Comparison of ENCODE assay signal across 8 cellular contexts in the genomic region with DNA sequence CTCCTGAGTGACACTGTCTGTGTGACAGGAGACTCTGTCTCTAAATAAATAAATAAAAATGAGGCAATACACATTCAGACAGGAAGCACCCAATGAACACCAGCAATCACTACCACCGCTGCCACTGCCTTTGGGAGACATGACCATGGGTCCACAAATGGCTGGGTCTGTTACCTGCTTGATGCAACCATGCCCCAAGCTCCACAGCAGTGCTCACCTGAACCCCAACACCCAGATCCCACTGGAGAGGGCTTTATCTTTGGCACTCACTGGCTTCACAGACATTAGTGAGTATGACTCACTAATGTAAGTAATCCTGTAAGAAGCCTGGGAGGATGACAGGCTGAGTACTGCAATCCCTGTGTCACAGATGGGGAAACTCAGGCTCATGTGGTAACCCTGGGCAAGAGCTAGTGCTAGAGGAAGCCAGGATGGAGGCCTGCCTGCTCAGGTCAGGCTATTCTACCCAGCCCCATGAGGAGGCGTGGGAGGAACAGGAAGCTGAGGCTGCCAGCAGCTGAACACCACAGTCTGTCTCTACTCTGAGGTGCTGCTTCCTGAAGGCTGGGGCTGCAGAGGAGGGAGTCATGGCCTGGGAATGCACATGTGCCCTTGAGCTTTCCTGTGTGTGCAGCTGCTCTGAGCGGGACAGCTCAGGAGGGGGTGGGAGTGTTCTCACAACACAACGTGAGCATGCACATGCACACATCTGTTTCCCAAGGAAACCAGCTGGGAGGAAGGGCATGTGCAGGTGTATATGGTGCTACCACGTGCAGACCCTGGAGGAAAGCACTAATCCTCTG. TPM values are rescaled to one million over a fixed set of nuclear protein-coding genes. Genes with fewer than 3 reads are reported as not detected.
A peak's percentile ranks its signal among the peaks of the same experiment; 100 is the strongest.
DNase-seq lines count a peak whose midpoint lies in the region; ATAC-seq and TF ChIP-seq lines count a peak whose summit lies in the region.

No MANE protein-coding gene starts in this region.

- no peaks in the 10 kb centered on the region for H3K9me3 ChIP-seq in AG04450 (ENCODE audit: control insufficient read depth, insufficient read depth, low read length)
- H3K9me3 ChIP-seq in SJCRH30 (replicated peaks), result no peaks in the 10 kb centered on the region
- no peaks in the 10 kb centered on the region for H3K9me3 ChIP-seq in psoas muscle

- intact Hi-C loops in activated naive CD4-positive, alpha-beta T cell treated with anti-CD3 and anti-CD28 coated beads for 36 hours (cut with micrococcal nuclease), result loop anchor here (1.0 to 2.0 kb wide), 4 partner anchors 25 to 173 kb away; a partner anchor contains a TSS
- intact Hi-C loops in psoas muscle (cut with DNase I), result no loop called here

- H3K4me3 ChIP-seq in AG04450 (ENCODE audit: low read depth, low read length) (no peak overlapping the region), SJCRH30 (no peak overlapping the region), psoas muscle (no peak overlapping the region), urinary bladder (ENCODE audit: low read depth, low read length) (no peak overlapping the region)

- peak overlapping the region; percentile 71 for H3K27ac Mint-ChIP-seq in activated naive CD4-positive, alpha-beta T cell treated with anti-CD3 and anti-CD28 coated beads for 36 hours

- H3K4me1 ChIP-seq in SJCRH30 (peaks cover 11% of the 10 kb centered on the region), psoas muscle (peaks cover 23% of the 10 kb centered on the region), urinary bladder (ENCODE audit: insufficient read depth) (peaks cover 3% of the 10 kb centered on the region)

- peaks cover 13% of the 10 kb centered on the region for H3K36me3 Mint-ChIP-seq in activated naive CD4-positive, alpha-beta T cell treated with anti-CD3 and anti-CD28 coated beads for 36 hours (ENCODE audit: low read depth)

- H3K27me3 Mint-ChIP-seq in activated naive CD4-positive, alpha-beta T cell treated with anti-CD3 and anti-CD28 coated beads for 36 hours (ENCODE audit: low read depth), result no peaks in the 10 kb centered on the region

- TF ChIP-seq CTCF in AG04450 (IDR thresholded peaks at IDR 0.05; ENCODE audit: low read depth, low read length) (peak; percentile 38), psoas muscle (IDR thresholded peaks at IDR 0.05) (peak; percentile 22)

- WGBS in psoas muscle, 3 donors, result 34 to 56% (median 47%) methylated on average over 5 of the region's 5 CpGs
- 47% methylated on average over 5 of the region's 5 CpGs for whole genome bisulfite sequencing in urinary bladder

- POLR2A ChIA-PET in AG04450 (lab: Yijun Ruan, JAX), result interaction anchor here (0.6 to 2.9 kb wide), 8 partner anchors 11 to 254 kb away, joined by 3 to 80 read pairs (median 6); a partner anchor contains a TSS

- peak overlapping the region; percentile 90 for H3K27ac ChIP-seq in AG04450 (ENCODE audit: low read depth, low read length)
- H3K27ac ChIP-seq in SJCRH30, result peak overlapping the region; percentile 52
- peak overlapping the region; percentile 73 for H3K27ac ChIP-seq in psoas muscle
- H3K27ac ChIP-seq in urinary bladder (ENCODE audit: low read depth), result peak overlapping the region; percentile 51

- no peak overlapping the region for H3K4me3 Mint-ChIP-seq in activated naive CD4-positive, alpha-beta T cell treated with anti-CD3 and anti-CD28 coated beads for 36 hours

- H3K27me3 ChIP-seq in AG04450 (ENCODE audit: control insufficient read depth, insufficient read depth, low read length), result no peaks in the 10 kb centered on the region
- H3K27me3 ChIP-seq in SJCRH30, result no peaks in the 10 kb centered on the region
- no peaks in the 10 kb centered on the region for H3K27me3 ChIP-seq in psoas muscle (ENCODE audit: insufficient read depth in 3 of 3, low read length in 2 of 3)

- CTCF ChIA-PET in AG04450 (lab: Charles Lee), result interaction anchor here (0.7 to 2.0 kb wide), 9 partner anchors 10 to 1504 kb away, joined by 3 to 9 read pairs (median 5); a partner anchor contains a TSS
- CTCF ChIA-PET in activated naive CD4-positive, alpha-beta T cell treated with anti-CD3 and anti-CD28 coated beads for 36 hours (lab: Charles Lee), result interaction anchor here (0.5 to 4.3 kb wide), 19 partner anchors 8 to 495 kb away, joined by 3 to 22 read pairs (median 5); a partner anchor contains a TSS

- peaks cover 50% of the 10 kb centered on the region for H3K4me1 Mint-ChIP-seq in activated naive CD4-positive, alpha-beta T cell treated with anti-CD3 and anti-CD28 coated beads for 36 hours (ENCODE audit: low read depth)

- peak; percentile 89 for ATAC-seq in GM18511 (IDR thresholded peaks at IDR 0.05; ENCODE audit: unreplicated experiment)
- peak; percentile 76 for ATAC-seq in HG03354 (IDR thresholded peaks at IDR 0.05; ENCODE audit: poor library complexity, severe bottlenecking, unreplicated experiment)
- peak; percentile 94 to 96 (median 96) for ATAC-seq in psoas muscle

- DNase-seq in AG04450 (ENCODE audit: low read depth, low spot score) (peak; percentile 99), SJCRH30 (peak; percentile 95 to 96), glomerular visceral epithelial cell (ENCODE audit: extremely low spot score) (peak; percentile 96), psoas muscle (peak; percentile 89 to 90)
- peak; percentile 90 for DNase-seq in activated naive CD4-positive, alpha-beta T cell treated with anti-CD3 and anti-CD28 coated beads for 36 hours

- H3K36me3 ChIP-seq in SJCRH30, result peaks cover 3% of the 10 kb centered on the region; the same call in 1 of the 2 replicates
- peaks cover 0 to 6% of the 10 kb centered on the region in 2 donors for H3K36me3 ChIP-seq in psoas muscle (ENCODE audit: insufficient read depth in 1 of 2, low read depth in 1 of 2)
- H3K36me3 ChIP-seq in urinary bladder (ENCODE audit: insufficient read depth), result peaks cover 2% of the 10 kb centered on the region

- H3K9me3 Mint-ChIP-seq in activated naive CD4-positive, alpha-beta T cell treated with anti-CD3 and anti-CD28 coated beads for 36 hours, result no peaks in the 10 kb centered on the region

RNA-seq across cellular contexts. Expression of a gene that starts 43.0 kb away (rescaled TPM):
- polyA plus RNA-seq in AG04450 (2011; rRNA removed) (10.8 and 16.4 TPM in 2 replicates), psoas muscle (10 to 100 TPM in 1 of 3 donors, 1 to 10 TPM in 2; 2.3 to 17.0 (median 3.8) TPM), urinary bladder (18.3 TPM)
- polyA minus RNA-seq in AG04450 (2011; rRNA and poly(A)+ RNA removed), result 13.9 and 16.0 TPM in 2 replicates
- total RNA-seq in SJCRH30 (2014; rRNA removed; shearing (Covaris generic)), result 7.4 and 8.4 TPM in 2 replicates
- 10 to 100 TPM; 15.4 to 16.5 TPM for total RNA-seq in activated naive CD4-positive, alpha-beta T cell treated with anti-CD3 and anti-CD28 coated beads for 36 hours
- total RNA-seq in psoas muscle (10 to 100 TPM in 1 of 4 donors, 1 to 10 TPM in 3; 5.2 to 14.3 (median 7.7) TPM), urinary bladder (9.7 TPM)
